In genomic region chr9:110123364-110124095, GRCh38 we compare ENCODE assay signal across 14 cellular contexts.
A peak's percentile ranks its signal among the peaks of the same experiment; 100 is the strongest.
DNase-seq lines count a peak whose midpoint lies in the region; TF ChIP-seq lines count a peak whose summit lies in the region.
"Had no signal": no experiment of that assay in that cellular context is flagged by ENCODE, and none has a peak within 500 bp of the region (broad histone marks: within the 10 kb centered on the region; RNA-seq: fewer than 3 reads in every experiment).

No MANE protein-coding gene starts in this region.

- H3K4me3 Mint-ChIP-seq in IgD-negative memory B cell (peak overlapping the region in 3 of 4 donors; percentile 39 to 70 (median 49)), endothelial cell (ENCODE audit: unreplicated experiment) (peak overlapping the region; percentile 57)

- H3K4me1 Mint-ChIP-seq in IgD-negative memory B cell: peaks cover 69 to 75% (median 73%) of the 10 kb centered on the region in 3 donors
- peaks cover 89% of the 10 kb centered on the region for H3K4me1 Mint-ChIP-seq in endothelial cell (ENCODE audit: unreplicated experiment)

- H3K27me3 Mint-ChIP-seq in IgD-negative memory B cell (no peaks in the 10 kb centered on the region), endothelial cell (ENCODE audit: unreplicated experiment) (peaks cover 21% of the 10 kb centered on the region)

- H3K27ac Mint-ChIP-seq in IgD-negative memory B cell (peak overlapping the region; percentile 12 to 87 (median 56)), endothelial cell (ENCODE audit: unreplicated experiment) (peak overlapping the region; percentile 81)

- peak; percentile 81 for DNase-seq in AG10803 (ENCODE audit: low read depth)
- no peak for DNase-seq in endothelial cell (ENCODE audit: low spot score)
- DNase-seq in osteoblast (ENCODE audit: insufficient read length, low spot score, missing footprints): no peak
- DNase-seq in MG63: no peak
- no peak for DNase-seq in activated CD8-positive, alpha-beta memory T cell treated with anti-CD3 and anti-CD28 coated beads for 24 hours
- DNase-seq in putamen (ENCODE audit: low spot score): no peak
- no peak for DNase-seq in NCI-H2227 treated with DMSO at 0.1 percent for 48 hours (lab: John Stamatoyannopoulos, UW)
- DNase-seq: activated CD4-positive, alpha-beta T cell treated with anti-CD3 and anti-CD28 coated beads for 48 hours; activated naive CD4-positive, alpha-beta T cell treated with anti-CD3 and anti-CD28 coated beads, Interleukin-2, amount 50 U/mL, for 16 hours; NCI-H2171; nucleus accumbens; SHP77 treated with DMSO at 0.1 percent for 48 hours; stimulated activated CD4-positive, alpha-beta T cell treated with anti-CD3 and anti-CD28 coated beads, Interleukin-4, amount 100 ng/mL, for 4 hours had no signal

- H3K27me3 ChIP-seq in osteoblast (ENCODE audit: insufficient read depth, low read length): no peaks in the 10 kb centered on the region
- H3K27me3 ChIP-seq in MG63: no peaks in the 10 kb centered on the region

- no peaks in the 10 kb centered on the region for H3K36me3 Mint-ChIP-seq in IgD-negative memory B cell
- H3K36me3 Mint-ChIP-seq in endothelial cell (ENCODE audit: low read depth, unreplicated experiment): peaks cover 20% of the 10 kb centered on the region

- no peaks in the 10 kb centered on the region for H3K9me3 Mint-ChIP-seq in IgD-negative memory B cell
- H3K9me3 Mint-ChIP-seq in endothelial cell (ENCODE audit: unreplicated experiment): no peaks in the 10 kb centered on the region

- H4K20me1 ChIP-seq in osteoblast (ENCODE audit: insufficient read depth, low read length): peaks cover 48% of the 10 kb centered on the region

- H3K9me3 ChIP-seq in osteoblast (ENCODE audit: low read depth, low read length): no peaks in the 10 kb centered on the region
- H3K9me3 ChIP-seq in MG63: no peaks in the 10 kb centered on the region

- no peak overlapping the region for H2AFZ ChIP-seq in osteoblast (ENCODE audit: low read length)

- H3K4me1 ChIP-seq in osteoblast (ENCODE audit: insufficient read depth, low read length): peaks cover 59% of the 10 kb centered on the region

- H3K36me3 ChIP-seq in osteoblast (ENCODE audit: insufficient read depth, low read length) (peaks cover 12% of the 10 kb centered on the region), MG63 (peaks cover 28% of the 10 kb centered on the region)

- H3K27ac ChIP-seq in osteoblast (ENCODE audit: low read depth, low read length): peak overlapping the region; percentile 98

- no peak overlapping the region for H3K4me3 ChIP-seq in AG10803 (ENCODE audit: low read length)
- H3K4me3 ChIP-seq in osteoblast (ENCODE audit: insufficient read depth, low read length): no peak overlapping the region
- no peak overlapping the region for H3K4me3 ChIP-seq in MG63

- TF ChIP-seq CTCF in AG10803 (conservative IDR thresholded peaks at IDR 0.05; ENCODE audit: low read length) (no peak), endothelial cell (IDR thresholded peaks at IDR 0.05; ENCODE audit: unreplicated experiment) (no peak), osteoblast (IDR thresholded peaks at IDR 0.05; ENCODE audit: extremely low read depth, low read depth, low read length) (no peak)

- H3K4me2 ChIP-seq in osteoblast (ENCODE audit: insufficient read depth, low read length): peak overlapping the region; percentile 63

- peaks cover 96% of the 10 kb centered on the region for H3K79me2 ChIP-seq in osteoblast (ENCODE audit: insufficient read depth, low read length)
